ENCODE assay signal across 30 cellular contexts in genomic region chr6:7367408-7367807, GRCh38. TPM values are rescaled to one million over a fixed set of nuclear protein-coding genes. Genes with fewer than 3 reads are reported as not detected.
"Had no signal": no experiment of that assay in that cellular context is flagged by ENCODE, and none has a peak within 500 bp of the region (broad histone marks: within the 10 kb centered on the region; RNA-seq: fewer than 3 reads in every experiment).

No MANE protein-coding gene starts in this region.

- H3K4me1 ChIP-seq: colonic mucosa, esophagus muscularis mucosa, esophagus squamous epithelium, foreskin keratinocyte, gastrocnemius medialis, gastroesophageal sphincter, heart left ventricle, heart right ventricle had no signal

- H3K27ac ChIP-seq: colonic mucosa, coronary artery, dorsolateral prefrontal cortex, epithelial cell of prostate, esophagus muscularis mucosa, esophagus squamous epithelium, foreskin keratinocyte, gastrocnemius medialis, gastroesophageal sphincter, heart left ventricle, heart right ventricle had no signal

- H3K36me3 ChIP-seq: colonic mucosa, esophagus muscularis mucosa, esophagus squamous epithelium, gastrocnemius medialis, gastroesophageal sphincter, heart left ventricle, heart right ventricle had no signal

- DNase-seq: colonic mucosa; cortex of kidney; dermis blood vessel endothelial cell; dorsolateral prefrontal cortex; effector CD4-positive, alpha-beta T cell; effector CD8-positive, alpha-beta T cell; effector memory CD4-positive, alpha-beta T cell; effector memory CD8-positive, alpha-beta T cell; endodermal cell; erythroblast; esophagus squamous epithelium; foreskin fibroblast; foreskin keratinocyte; foreskin melanocyte; gastrocnemius medialis; glutamatergic neuron; head of caudate nucleus; heart left ventricle; heart right ventricle had no signal

- H3K9me3 ChIP-seq: colonic mucosa, esophagus muscularis mucosa, esophagus squamous epithelium, gastrocnemius medialis, gastroesophageal sphincter, heart left ventricle, heart right ventricle had no signal

- H3K4me3 ChIP-seq: colonic mucosa, coronary artery, dorsolateral prefrontal cortex, esophagus muscularis mucosa, esophagus squamous epithelium, gastrocnemius medialis, gastroesophageal sphincter, heart left ventricle, heart right ventricle had no signal

- H3K27me3 ChIP-seq: colonic mucosa, foreskin keratinocyte, gastrocnemius medialis, heart left ventricle had no signal

- FAIRE-seq: colon, endometrium, endothelial cell of umbilical vein, frontal cortex had no signal

RNA-seq across cellular contexts. Expression of gene CAGE1, which starts 22.1 kb away (rescaled TPM):
- total RNA-seq: colonic mucosa, endothelial cell of umbilical vein, epithelial cell of proximal tubule, esophagus muscularis mucosa, frontal cortex, gastrocnemius medialis, gastroesophageal sphincter, glomerular endothelial cell had no signal
- polyA plus RNA-seq: endothelial cell of umbilical vein, fibroblast of lung, heart left ventricle, heart right ventricle had no signal
